Comparison of ENCODE assay signal across 8 cellular contexts in genomic region chr1:154974808-154975408, GRCh38. TPM values are rescaled to one million over a fixed set of nuclear protein-coding genes. Genes with fewer than 3 reads are reported as not detected.
DNase-seq lines count a peak whose midpoint lies in the region; ATAC-seq and TF ChIP-seq lines count a peak whose summit lies in the region.

No MANE protein-coding gene starts in this region.

- intact Hi-C loops in PC-9 (cut with micrococcal nuclease; ENCODE audit: unreplicated experiment) = loop anchor here (1.0 to 5.0 kb wide), 3 partner anchors 42 to 347 kb away; partner anchors contain the start of genes RUSC1 and SLC50A1

- H3K79me2 ChIP-seq in DND-41 (ENCODE audit: insufficient read depth, low read length) (peaks cover 84% of the 10 kb centered on the region), KMS-11 (ENCODE audit: insufficient read depth, low read depth) (peaks cover 88% of the 10 kb centered on the region), PC-9 (ENCODE audit: low read depth) (peaks cover 69% of the 10 kb centered on the region)

- peak overlapping the region; percentile 92 for H3K4me2 ChIP-seq in DND-41 (ENCODE audit: insufficient read depth, low read length)
- peak overlapping the region; percentile 89 for H3K4me2 ChIP-seq in KMS-11
- H3K4me2 ChIP-seq in PC-9 = peak overlapping the region; percentile 84

- H3K9ac ChIP-seq in DND-41 (ENCODE audit: low read depth, low read length) = peak overlapping the region; percentile 91
- H3K9ac ChIP-seq in KMS-11 = peak overlapping the region; percentile 76

- H4K20me1 ChIP-seq in DND-41 (ENCODE audit: insufficient read depth, low read length) (peaks cover 53% of the 10 kb centered on the region), KMS-11 (ENCODE audit: insufficient read depth) (no peaks in the 10 kb centered on the region), PC-9 (ENCODE audit: insufficient read depth) (peaks cover 6% of the 10 kb centered on the region; the same call in 1 of the 2 replicates)

- H3K27ac ChIP-seq in DND-41 (ENCODE audit: low read length) (peak overlapping the region; percentile 92), KMS-11 (peak overlapping the region; percentile 77), PC-9 (peak overlapping the region; percentile 97)

- H3K4me3 ChIP-seq in DND-41 (ENCODE audit: low read depth in 1 of 2, low read length in 2 of 2) (peak overlapping the region; percentile 79 to 82), KMS-11 (IDR thresholded peaks at IDR 0.05; ENCODE audit: insufficient read depth, low read depth, low read length) (peak overlapping the region; percentile 98), PC-9 (peak overlapping the region; percentile 87), fibroblast of mammary gland (ENCODE audit: control insufficient read depth, low read depth, low read length) (peak overlapping the region; percentile 88)

- no peak overlapping the region for H3K4me3 Mint-ChIP-seq in activated T-cell treated with anti-CD3 and anti-CD28 coated beads, Interleukin-2, amount 50 U/mL, for 72 hours
- H3K4me3 Mint-ChIP-seq in naive B cell = no peak overlapping the region
- no peak overlapping the region for H3K4me3 Mint-ChIP-seq in stimulated activated memory B cell treated with anti-CD40 and anti-IgM and Interleukin-4, amounts not matched to agents 10 μg/mL and 1 μg/mL and 100 μg/mL, for 72 hours

- no peaks in the 10 kb centered on the region for H3K27me3 Mint-ChIP-seq in activated T-cell treated with anti-CD3 and anti-CD28 coated beads, Interleukin-2, amount 50 U/mL, for 72 hours (ENCODE audit: low read depth)
- H3K27me3 Mint-ChIP-seq in naive B cell = no peaks in the 10 kb centered on the region
- no peaks in the 10 kb centered on the region for H3K27me3 Mint-ChIP-seq in stimulated activated memory B cell treated with anti-CD40 and anti-IgM and Interleukin-4, amounts not matched to agents 10 μg/mL and 1 μg/mL and 100 μg/mL, for 72 hours

- no peak overlapping the region for H3K27ac Mint-ChIP-seq in activated T-cell treated with anti-CD3 and anti-CD28 coated beads, Interleukin-2, amount 50 U/mL, for 72 hours
- H3K27ac Mint-ChIP-seq in naive B cell = no peak overlapping the region
- H3K27ac Mint-ChIP-seq in stimulated activated memory B cell treated with anti-CD40 and anti-IgM and Interleukin-4, amounts not matched to agents 10 μg/mL and 1 μg/mL and 100 μg/mL, for 72 hours = no peak overlapping the region

- H3F3A ChIP-seq in PC-9 (ENCODE audit: insufficient read depth, low read depth) = peaks cover 72% of the 10 kb centered on the region

- BruUV-seq in PC-9 (replicated peaks; lab: Mats Ljungman, UMichigan) = TSS peak; percentile 59

- peak; percentile 93 for DNase-seq in DND-41
- peak; percentile 89 to 93 for DNase-seq in PC-9
- DNase-seq in activated T-cell treated with anti-CD3 and anti-CD28 coated beads, Interleukin-2, amount 50 U/mL, for 72 hours = peak; percentile 94 to 95
- DNase-seq in fibroblast of mammary gland (ENCODE audit: low read depth) = peak; percentile 93
- DNase-seq in naive B cell = peak; percentile 96

- no peaks in the 10 kb centered on the region for H3K27me3 ChIP-seq in DND-41 (ENCODE audit: insufficient read depth, low read length, poor library complexity)
- H3K27me3 ChIP-seq in KMS-11 (ENCODE audit: insufficient read depth, low read depth) = no peaks in the 10 kb centered on the region
- no peaks in the 10 kb centered on the region for H3K27me3 ChIP-seq in PC-9 (ENCODE audit: insufficient read depth, low read depth)

- H2AFZ ChIP-seq in DND-41 (ENCODE audit: low read depth, low read length) = peak overlapping the region; percentile 67
- peak overlapping the region; percentile 28 for H2AFZ ChIP-seq in KMS-11 (ENCODE audit: low read depth)
- peak overlapping the region; percentile 53; the same call in 1 of the 2 replicates for H2AFZ ChIP-seq in PC-9

- TF ChIP-seq CTCF in DND-41 (IDR thresholded peaks at IDR 0.05; ENCODE audit: borderline replicate concordance, extremely low read depth, low read length, poor library complexity, severe bottlenecking) = no peak
- peak; percentile 30; the same call in 1 of the 2 replicates for TF ChIP-seq CTCF in KMS-11 (conservative IDR thresholded peaks at IDR 0.05; ENCODE audit: low read depth, low read length)
- TF ChIP-seq CTCF in PC-9 (conservative IDR thresholded peaks at IDR 0.05) = no peak
- TF ChIP-seq CTCF in fibroblast of mammary gland (conservative IDR thresholded peaks at IDR 0.05; ENCODE audit: control insufficient read depth, insufficient read depth, low read depth, low read length) = no peak

- H3K9me3 ChIP-seq in DND-41 (ENCODE audit: insufficient read depth, low read length, severe bottlenecking) = no peaks in the 10 kb centered on the region
- no peaks in the 10 kb centered on the region for H3K9me3 ChIP-seq in PC-9 (ENCODE audit: insufficient read depth, low read depth)

- POLR2A ChIA-PET in PC-9 (lab: Charles Lee; ENCODE audit: unreplicated experiment) = interaction anchor here (0.7 kb wide), 2 partner anchors 10 to 67 kb away, joined by 4 to 6 read pairs; no protein-coding TSS in a partner anchor

- H3K9me2 ChIP-seq in PC-9 (ENCODE audit: insufficient read depth) = no peaks in the 10 kb centered on the region

- no peaks in the 10 kb centered on the region for H3K9me3 Mint-ChIP-seq in activated T-cell treated with anti-CD3 and anti-CD28 coated beads, Interleukin-2, amount 50 U/mL, for 72 hours
- no peaks in the 10 kb centered on the region for H3K9me3 Mint-ChIP-seq in naive B cell
- no peaks in the 10 kb centered on the region for H3K9me3 Mint-ChIP-seq in stimulated activated memory B cell treated with anti-CD40 and anti-IgM and Interleukin-4, amounts not matched to agents 10 μg/mL and 1 μg/mL and 100 μg/mL, for 72 hours

- H3K36me3 ChIP-seq in DND-41 (ENCODE audit: insufficient read depth, low read length) (peaks cover 51% of the 10 kb centered on the region), KMS-11 (ENCODE audit: insufficient read depth) (peaks cover 17% of the 10 kb centered on the region; the same call in 1 of the 2 replicates), PC-9 (ENCODE audit: low read depth) (peaks cover 23% of the 10 kb centered on the region)

- CTCF ChIA-PET in PC-9 (lab: Charles Lee) = interaction anchor here (1.3 kb wide), 1 partner anchor 110 kb away, joined by 3 read pairs; no protein-coding TSS in a partner anchor

- peaks cover 7 to 8% of the 10 kb centered on the region in 2 donors for H3K36me3 Mint-ChIP-seq in activated T-cell treated with anti-CD3 and anti-CD28 coated beads, Interleukin-2, amount 50 U/mL, for 72 hours (ENCODE audit: insufficient read depth in 2 of 2)
- H3K36me3 Mint-ChIP-seq in naive B cell = no peaks in the 10 kb centered on the region
- peaks cover 11% of the 10 kb centered on the region for H3K36me3 Mint-ChIP-seq in stimulated activated memory B cell treated with anti-CD40 and anti-IgM and Interleukin-4, amounts not matched to agents 10 μg/mL and 1 μg/mL and 100 μg/mL, for 72 hours

- peaks cover 28% of the 10 kb centered on the region for H3K4me1 Mint-ChIP-seq in activated T-cell treated with anti-CD3 and anti-CD28 coated beads, Interleukin-2, amount 50 U/mL, for 72 hours (ENCODE audit: low read depth)
- peaks cover 11 to 34% (median 13%) of the 10 kb centered on the region in 3 donors for H3K4me1 Mint-ChIP-seq in naive B cell
- peaks cover 33% of the 10 kb centered on the region for H3K4me1 Mint-ChIP-seq in stimulated activated memory B cell treated with anti-CD40 and anti-IgM and Interleukin-4, amounts not matched to agents 10 μg/mL and 1 μg/mL and 100 μg/mL, for 72 hours

- ATAC-seq in DND-41 (ENCODE audit: insufficient read depth, low read depth) = peak; percentile 51
- ATAC-seq in GM21825 (IDR thresholded peaks at IDR 0.05; ENCODE audit: unreplicated experiment) = peak; percentile 34
- ATAC-seq in activated T-cell treated with anti-CD3 and anti-CD28 coated beads, Interleukin-2, amount 50 U/mL, for 72 hours (replicated peaks in 1 of 2) = peak; percentile 64 to 65
- peak; percentile 51 to 52 for ATAC-seq in naive B cell (ENCODE audit: low read depth in 2 of 2)
- ATAC-seq in stimulated activated memory B cell treated with anti-CD40 and anti-IgM and Interleukin-4, amounts not matched to agents 10 μg/mL and 1 μg/mL and 100 μg/mL, for 72 hours = peak; percentile 81

- H3K4me1 ChIP-seq in DND-41 (ENCODE audit: insufficient read depth, low read length) = peaks cover 63% of the 10 kb centered on the region
- H3K4me1 ChIP-seq in KMS-11 (ENCODE audit: low read depth, poor library complexity, severe bottlenecking) = peaks cover 60% of the 10 kb centered on the region
- peaks cover 42% of the 10 kb centered on the region for H3K4me1 ChIP-seq in PC-9 (replicated peaks; ENCODE audit: insufficient read depth)

RNA-seq across cellular contexts. Expression of gene CKS1B, which starts 0.4 kb away (rescaled TPM):
- total RNA-seq in PC-9 (2021) = 236 and 300 TPM in 2 replicates
- total RNA-seq in activated T-cell treated with anti-CD3 and anti-CD28 coated beads, Interleukin-2, amount 50 U/mL, for 72 hours = 100 to 1,000 TPM; 251 to 304 TPM
- polyA plus RNA-seq in naive B cell (ENCODE audit: low read depth in 6 of 6) = 100 to 1,000 TPM; 117 to 196 (median 131) TPM

RNA-seq across cellular contexts. Expression of gene SHC1, which starts 4.4 kb away (rescaled TPM):
- 162 and 210 TPM in 2 replicates for total RNA-seq in PC-9 (2021)
- total RNA-seq in activated T-cell treated with anti-CD3 and anti-CD28 coated beads, Interleukin-2, amount 50 U/mL, for 72 hours = 10 to 100 TPM; 55.8 to 58.6 TPM
- 10 to 100 TPM; 23.3 to 34.0 (median 26.3) TPM for polyA plus RNA-seq in naive B cell (ENCODE audit: low read depth in 6 of 6)

RNA-seq across cellular contexts. Expression of gene FLAD1, which starts 8.2 kb away (rescaled TPM):
- 47.9 and 54.2 TPM in 2 replicates for total RNA-seq in PC-9 (2021)
- 10 to 100 TPM; 45.5 to 55.1 TPM for total RNA-seq in activated T-cell treated with anti-CD3 and anti-CD28 coated beads, Interleukin-2, amount 50 U/mL, for 72 hours
- polyA plus RNA-seq in naive B cell (ENCODE audit: low read depth in 6 of 6) = 10 to 100 TPM; 37.0 to 57.0 (median 49.4) TPM

RNA-seq across cellular contexts. Expression of gene PYGO2, which starts 13.3 kb away (rescaled TPM):
- 30.0 and 33.2 TPM in 2 replicates for total RNA-seq in PC-9 (2021)
- 10 to 100 TPM; 43.6 to 45.3 TPM for total RNA-seq in activated T-cell treated with anti-CD3 and anti-CD28 coated beads, Interleukin-2, amount 50 U/mL, for 72 hours
- polyA plus RNA-seq in naive B cell (ENCODE audit: low read depth in 6 of 6) = 10 to 100 TPM in 5 of 6 donors, 1 to 10 TPM in 1; 10.0 to 45.1 (median 29.4) TPM

RNA-seq across cellular contexts. Expression of gene LENEP, which starts 18.5 kb away (rescaled TPM):
- total RNA-seq in PC-9 (2021) = 1.2 and 1.3 TPM in 2 replicates
- 1 to 10 TPM in 1 of 2 donors, under 1 TPM in 1; 0.65 to 2.3 TPM for total RNA-seq in activated T-cell treated with anti-CD3 and anti-CD28 coated beads, Interleukin-2, amount 50 U/mL, for 72 hours
- polyA plus RNA-seq in naive B cell (ENCODE audit: low read depth in 6 of 6) = not detected

Comparison
In these comparisons a context has a peak if more than half of its experiments do, and no peak if none do; other contexts are left out.
1. Peak in every context shown above with its lines: DNase-seq, ATAC-seq, H3K4me3 ChIP-seq and H3K27ac ChIP-seq.